ENCODE assay signal across 18 cellular contexts in genomic region chr6:24117016-24117415, GRCh38.
"Had no signal": no experiment of that assay in that cellular context is flagged by ENCODE, and none has a peak within 500 bp of the region (broad histone marks: within the 10 kb centered on the region; RNA-seq: fewer than 3 reads in every experiment).

No MANE protein-coding gene starts in this region.

- ATAC-seq: activated CD4-positive, CD25-positive, alpha-beta regulatory T cell treated with anti-CD3 and anti-CD28 coated beads, Interleukin-2, amount 50 U/mL, for 24 hours; activated CD8-positive, alpha-beta T cell treated with anti-CD3 and anti-CD28 coated beads, Interleukin-2, amount 10 ng/mL, durations not matched to agents 7 days and 5 days; left colon; lower lobe of right lung; natural killer cell treated with Interleukin-12 subunit alpha and Interleukin-12 subunit beta and Interleukin-15 and Interleukin-18, amount 100 ng/mL, for 72 hours; stimulated activated memory B cell treated with anti-CD40 and anti-IgM and Interleukin-4, amounts not matched to agents 10 μg/mL and 1 μg/mL and 100 μg/mL, for 72 hours; upper lobe of right lung had no signal

- FAIRE-seq: endothelial cell of umbilical vein had no signal

- DNase-seq: activated CD4-positive, alpha-beta T cell treated with anti-CD3 and anti-CD28 coated beads, Interleukin-2, amount 10 ng/mL, durations not matched to agents 7 days and 5 days; activated CD8-positive, alpha-beta T cell treated with anti-CD3 and anti-CD28 coated beads, Interleukin-2, amount 10 ng/mL, durations not matched to agents 7 days and 5 days; activated naive CD4-positive, alpha-beta T cell treated with anti-CD3 and anti-CD28 coated beads, Interleukin-2, amount 10 ng/mL, durations not matched to agents 7 days and 5 days; activated T-cell treated with anti-CD3 and anti-CD28 coated beads, Interleukin-2, amount 50 U/mL, for 24 hours; adrenal gland; dermis blood vessel endothelial cell; effector memory CD4-positive, alpha-beta T cell; esophagus squamous epithelium; left colon; lower lobe of right lung; sigmoid colon; stimulated activated CD4-positive, alpha-beta T cell treated with anti-CD3 and anti-CD28 coated beads, Interleukin-4, amount 100 ng/mL, for 24 hours; T1000; upper lobe of right lung had no signal
